ENCODE assay signal across 21 cellular contexts in the genomic region with DNA sequence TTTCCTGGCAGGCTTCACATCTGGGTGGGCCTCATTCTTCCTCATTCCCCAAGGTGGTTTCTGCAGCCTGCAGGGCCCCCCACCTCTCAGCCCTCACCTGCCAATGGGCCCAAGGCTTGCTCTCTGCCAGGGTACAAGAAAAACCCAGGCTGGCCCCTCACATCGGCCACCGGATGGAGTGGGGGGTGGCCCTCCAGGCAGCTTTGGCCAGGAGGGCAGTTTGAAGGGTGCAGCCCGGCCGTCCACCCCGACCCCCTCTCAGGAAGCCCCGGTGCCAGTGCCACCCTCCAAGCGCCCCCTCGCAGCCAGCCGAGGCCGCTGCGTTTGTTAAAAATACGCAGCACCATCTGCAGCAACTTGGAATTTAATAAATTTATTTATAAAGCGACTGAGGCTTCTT.
DNase-seq lines count a peak whose midpoint lies in the region; FAIRE-seq and TF ChIP-seq lines count a peak whose summit lies in the region.
"Had no signal": no experiment of that assay in that cellular context is flagged by ENCODE, and none has a peak within 500 bp of the region (broad histone marks: within the 10 kb centered on the region; RNA-seq: fewer than 3 reads in every experiment).

No MANE protein-coding gene starts in this region.

- H3K4me1 ChIP-seq in BLaER1 (peaks cover 55% of the 10 kb centered on the region), H1 (replicated peaks in 1 of 4; ENCODE audit: control insufficient read depth in 3 of 4, insufficient read depth in 4 of 4, low read length in 3 of 4) (peaks cover 0 to 5% (median under 1%) of the 10 kb centered on the region in 4 experiments; a peak in 4 of 7 replicates), neuronal stem cell (ENCODE audit: control insufficient read depth in 2 of 2, insufficient read depth in 1 of 2, low read depth in 1 of 2, low read length in 2 of 2) (peaks cover 5 to 10% of the 10 kb centered on the region in 2 donors)
- peaks cover 13 to 59% (median 35%) of the 10 kb centered on the region in 10 experiments for H3K4me1 ChIP-seq in BLaER1 treated with 17β-estradiol and CSF1 and Interleukin-3, amounts not matched to agents 10 nM and 100 nM
- H3K4me1 ChIP-seq: A549, Caco-2 had no signal

- H4K8ac ChIP-seq in H1 (ENCODE audit: extremely low read depth, insufficient read depth, low read length) (peak overlapping the region; percentile 28; the same call in 1 of the 2 replicates), neuronal stem cell (ENCODE audit: low read depth, low read length) (no peak overlapping the region)

- DNase-seq in H1 (ENCODE audit: low read depth in 1 of 2, low spot score in 2 of 2) (no peak), neuronal stem cell (ENCODE audit: low spot score) (no peak), NAMALWA (ENCODE audit: low spot score) (no peak), A172 (ENCODE audit: low spot score) (no peak), NOMO-1 treated with dmso at 0.1 percent for 144 hours (lab: John Stamatoyannopoulos, UW; ENCODE audit: unreplicated experiment) (no peak)
- DNase-seq: 8988T; AML-193; Caco-2; Calu3; CD4-positive, alpha-beta T cell; CD8-positive, alpha-beta T cell; DMS79 treated with DMSO at 0.1 percent for 48 hours; GF-D8 had no signal

- H2AFZ ChIP-seq in H1 (ENCODE audit: low read length) = no peak overlapping the region
- H2AFZ ChIP-seq in neuronal stem cell (ENCODE audit: low read length) = no peak overlapping the region

- H2BK12ac ChIP-seq in H1 (ENCODE audit: low read depth, low read length) = no peak overlapping the region
- H2BK12ac ChIP-seq in neuronal stem cell (ENCODE audit: low read length) = no peak overlapping the region

- H3K23ac ChIP-seq in H1 (ENCODE audit: insufficient read length) = no peak overlapping the region
- H3K23ac ChIP-seq in neuronal stem cell (ENCODE audit: low read depth, low read length, poor library complexity) = no peak overlapping the region

- no peaks in the 10 kb centered on the region for H3K23me2 ChIP-seq in H1 (ENCODE audit: low read depth, low read length)

- H3K36me3 ChIP-seq in BLaER1 (no peaks in the 10 kb centered on the region), H1 (ENCODE audit: control insufficient read depth in 2 of 4, insufficient read depth in 4 of 4, low read length in 3 of 4) (no peaks in the 10 kb centered on the region), neuronal stem cell (replicated peaks in 1 of 2; ENCODE audit: control insufficient read depth in 2 of 2, insufficient read depth in 2 of 2, low read length in 2 of 2) (no peaks in the 10 kb centered on the region)
- no peaks in the 10 kb centered on the region for H3K36me3 ChIP-seq in BLaER1 treated with 17β-estradiol and CSF1 and Interleukin-3, amounts not matched to agents 10 nM and 100 nM

- no peak overlapping the region for H2BK15ac ChIP-seq in H1 (ENCODE audit: low read length)
- H2BK15ac ChIP-seq in neuronal stem cell (ENCODE audit: low read length) = no peak overlapping the region

- H2BK5ac ChIP-seq in H1 (ENCODE audit: low read depth, low read length) (no peak overlapping the region), neuronal stem cell (ENCODE audit: low read length) (no peak overlapping the region)

- no peak for TF ChIP-seq POLR2A in H1 (IDR thresholded peaks at IDR 0.05; ENCODE audit: control extremely low read depth in 1 of 2, low read depth in 2 of 2, low read length in 2 of 2)

- no peak overlapping the region for H3K56ac ChIP-seq in H1 (replicated peaks; ENCODE audit: insufficient read length, low read depth, low read length)

- no peak overlapping the region for H3K4ac ChIP-seq in H1 (replicated peaks; ENCODE audit: insufficient read length, low read depth, low read length)
- H3K4ac ChIP-seq in neuronal stem cell (ENCODE audit: low read length) = no peak overlapping the region

- TF ChIP-seq RAD21 in H1 (IDR thresholded peaks at IDR 0.05 in 1 of 2, conservative IDR thresholded peaks at IDR 0.05 in 1 of 2; ENCODE audit: low read depth in 2 of 2, low read length in 2 of 2) = no peak

- POLR2A ChIA-PET in H1 (lab: Charles Lee; ENCODE audit: partially characterized antibody) = interaction anchor here (1.4 kb wide), 1 partner anchor 13 kb away, joined by 4 read pairs; no protein-coding TSS in a partner anchor

- H3K4me3 ChIP-seq in BLaER1 (no peak overlapping the region), H1 (ENCODE audit: extremely low read depth in 1 of 4, insufficient read depth in 2 of 4, low read depth in 3 of 4, low read length in 4 of 4) (no peak overlapping the region), neuronal stem cell (ENCODE audit: low read length in 2 of 2) (no peak overlapping the region)
- H3K4me3 ChIP-seq in BLaER1 treated with 17β-estradiol and CSF1 and Interleukin-3, amounts not matched to agents 10 nM and 100 nM = no peak overlapping the region
- H3K4me3 ChIP-seq: A549 had no signal

- H3K9ac ChIP-seq in BLaER1 (no peak overlapping the region), H1 (replicated peaks in 1 of 4; ENCODE audit: extremely low read depth in 1 of 4, low read depth in 3 of 4, low read length in 3 of 4) (no peak overlapping the region), neuronal stem cell (ENCODE audit: low read depth, low read length, poor library complexity) (no peak overlapping the region)
- H3K9ac ChIP-seq in BLaER1 treated with 17β-estradiol and CSF1 and Interleukin-3, amounts not matched to agents 10 nM and 100 nM = no peak overlapping the region

- H3K79me2 ChIP-seq in H1 (ENCODE audit: control insufficient read depth in 1 of 2, insufficient read depth in 2 of 2, low read length in 2 of 2) = no peaks in the 10 kb centered on the region

- no peak overlapping the region for H4K91ac ChIP-seq in H1 (replicated peaks; ENCODE audit: insufficient read length, low read length)
- H4K91ac ChIP-seq in neuronal stem cell (ENCODE audit: low read depth, low read length, poor library complexity) = no peak overlapping the region

- peaks cover 4% of the 10 kb centered on the region; the same call in 1 of the 2 replicates for H3K79me1 ChIP-seq in H1 (ENCODE audit: low read depth, low read length)
- H3K79me1 ChIP-seq in neuronal stem cell (ENCODE audit: low read depth, low read length) = no peaks in the 10 kb centered on the region

- no peak for TF ChIP-seq CTCF in H1 (IDR thresholded peaks at IDR 0.05; ENCODE audit: control extremely low read depth in 1 of 3, insufficient read depth in 1 of 3, low read depth in 1 of 3, low read length in 3 of 3)

- no peak for TF ChIP-seq EP300 in H1 (IDR thresholded peaks at IDR 0.05; ENCODE audit: borderline replicate concordance in 1 of 2, low read depth in 2 of 2, low read length in 2 of 2)

- H3K27me3 ChIP-seq in BLaER1 (peaks cover 18% of the 10 kb centered on the region; the same call in 1 of the 2 replicates), H1 (replicated peaks in 1 of 4; ENCODE audit: control insufficient read depth in 3 of 4, extremely low read depth in 1 of 4, insufficient read depth in 3 of 4, low read length in 3 of 4) (no peaks in the 10 kb centered on the region), neuronal stem cell (ENCODE audit: control insufficient read depth in 3 of 3, insufficient read depth in 3 of 3, low read depth in 1 of 3, low read length in 3 of 3) (no peaks in the 10 kb centered on the region)
- H3K27me3 ChIP-seq in BLaER1 treated with 17β-estradiol and CSF1 and Interleukin-3, amounts not matched to agents 10 nM and 100 nM = peaks cover 2 to 31% (median 16%) of the 10 kb centered on the region in 11 experiments; a peak in 16 of 22 replicates

- CTCF ChIA-PET in H1 (lab: Charles Lee; ENCODE audit: partially characterized antibody) = interaction anchor here (1.1 to 1.6 kb wide), 3 partner anchors 19 to 124 kb away, joined by 3 read pairs; no protein-coding TSS in a partner anchor

- FAIRE-seq in H1 (lab: Jason Lieb, UNC) = no peak
- FAIRE-seq: A549, D721Med, G401.6, GM12891, GM19239 had no signal

- WGBS in H1 (ENCODE audit: extremely low coverage in 1 of 2, insufficient coverage in 1 of 2, insufficient read length in 1 of 2, insufficient replicate concordance in 2 of 2, low coverage in 1 of 2, low lambda C conversion rate in 2 of 2, missing lambda C conversion rate in 1 of 2), 2 experiments = 91% methylated on average over 13 of the region's 13 CpGs; no CpG with 5 or more reads in 1 of the 2 experiments
- no CpG with 5 or more reads among the region's 13 CpGs for WGBS in neuronal stem cell (ENCODE audit: extremely low coverage in 2 of 2, insufficient read length in 2 of 2, insufficient replicate concordance in 1 of 2), 2 donors

- no peak overlapping the region for H3K18ac ChIP-seq in H1 (ENCODE audit: extremely low read depth, low read length)
- H3K18ac ChIP-seq in neuronal stem cell (ENCODE audit: low read length) = peak overlapping the region; percentile 67

- H3K27ac ChIP-seq in BLaER1 (no peak overlapping the region), H1 (ENCODE audit: low read depth, low read length) (no peak overlapping the region), neuronal stem cell (replicated peaks; ENCODE audit: low read length) (no peak overlapping the region)
- no peak overlapping the region for H3K27ac ChIP-seq in BLaER1 treated with 17β-estradiol and CSF1 and Interleukin-3, amounts not matched to agents 10 nM and 100 nM
- H3K27ac ChIP-seq: A549, C4-2B had no signal

- H2BK20ac ChIP-seq in H1 (ENCODE audit: low read length) = no peak overlapping the region

- H2AK5ac ChIP-seq in H1 (ENCODE audit: low read depth, low read length) (no peak overlapping the region), neuronal stem cell (ENCODE audit: low read depth, low read length) (peak overlapping the region; percentile 42)

- peak overlapping the region; percentile 67 for H3K4me2 ChIP-seq in BLaER1
- H3K4me2 ChIP-seq in BLaER1 treated with 17β-estradiol and CSF1 and Interleukin-3, amounts not matched to agents 10 nM and 100 nM = peak overlapping the region; percentile 43 to 71 (median 66)
- no peak overlapping the region for H3K4me2 ChIP-seq in H1 (ENCODE audit: insufficient read depth in 1 of 2, low read depth in 2 of 2, low read length in 2 of 2)
- no peak overlapping the region for H3K4me2 ChIP-seq in neuronal stem cell (ENCODE audit: insufficient read depth, low read length, poor library complexity, severe bottlenecking)
- H3K4me2 ChIP-seq: A549 had no signal

- no peak overlapping the region for H4K5ac ChIP-seq in H1 (ENCODE audit: insufficient read length, low read depth, low read length)

- H3K14ac ChIP-seq in H1 (ENCODE audit: insufficient read length) (no peak overlapping the region), neuronal stem cell (ENCODE audit: low read length) (no peak overlapping the region)

- peaks cover 6% of the 10 kb centered on the region; the same call in 1 of the 2 replicates for H4K20me1 ChIP-seq in BLaER1
- H4K20me1 ChIP-seq in BLaER1 treated with 17β-estradiol and CSF1 and Interleukin-3, amounts not matched to agents 10 nM and 100 nM = peaks cover 0 to 29% (median 0%) of the 10 kb centered on the region in 11 experiments; a peak in 3 of 22 replicates
- H4K20me1 ChIP-seq in H1 (replicated peaks in 1 of 2; ENCODE audit: control insufficient read depth in 1 of 2, insufficient read depth in 2 of 2, low read length in 2 of 2) = peaks cover 2 to 4% of the 10 kb centered on the region in 2 experiments

- H2BK120ac ChIP-seq in H1 (replicated peaks; ENCODE audit: low read depth, low read length) (no peak overlapping the region), neuronal stem cell (ENCODE audit: low read depth, low read length) (no peak overlapping the region)

- H3K9me3 ChIP-seq in BLaER1 (no peaks in the 10 kb centered on the region), H1 (ENCODE audit: insufficient read depth in 2 of 2, low read depth in 1 of 2, low read length in 1 of 2) (no peaks in the 10 kb centered on the region), neuronal stem cell (replicated peaks in 1 of 2; ENCODE audit: control insufficient read depth in 2 of 2, insufficient read depth in 1 of 2, low read depth in 1 of 2, low read length in 2 of 2) (no peaks in the 10 kb centered on the region)
- no peaks in the 10 kb centered on the region; a peak in 1 of 22 replicates for H3K9me3 ChIP-seq in BLaER1 treated with 17β-estradiol and CSF1 and Interleukin-3, amounts not matched to agents 10 nM and 100 nM (replicated peaks in 1 of 11)
- H3K9me3 ChIP-seq: A549, Caco-2 had no signal

Comparison
In these comparisons a context has a peak if more than half of its experiments do, and no peak if none do; other contexts are left out.
1. H3K4me2 ChIP-seq: peak in BLaER1 (single experiment) and BLaER1 treated with 17β-estradiol and CSF1 and Interleukin-3, amounts not matched to agents 10 nM and 100 nM (11 of 11); none in H1 (0 of 2) and neuronal stem cell (single experiment).